In genomic region chr14:79825046-79825521, GRCh38 we compare ENCODE assay signal across 13 cellular contexts.
DNase-seq lines count a peak whose midpoint lies in the region; TF ChIP-seq lines count a peak whose summit lies in the region.
"Had no signal": no experiment of that assay in that cellular context is flagged by ENCODE, and none has a peak within 500 bp of the region (broad histone marks: within the 10 kb centered on the region; RNA-seq: fewer than 3 reads in every experiment).

No MANE protein-coding gene starts in this region.

- peak; percentile 25 for DNase-seq in AG09309 (ENCODE audit: low read depth)
- peak; percentile 56 for DNase-seq in NCI-H1694 (lab: John Stamatoyannopoulos, UW)
- peak; percentile 31 to 64 for DNase-seq in fibroblast of lung (ENCODE audit: low read depth in 2 of 2)
- DNase-seq in mucosa of gallbladder (ENCODE audit: low spot score), result peak; percentile 16
- DNase-seq in brain microvascular endothelial cell, result no peak
- no peak for DNase-seq in iPS-NIHi7 (ENCODE audit: extremely low spot score)
- no peak for DNase-seq in epidermal melanocyte (ENCODE audit: insufficient read length, low spot score)
- no peak for DNase-seq in NCI-H146 treated with DMSO at 0.1 percent for 48 hours (lab: John Stamatoyannopoulos, UW; ENCODE audit: unreplicated experiment)
- DNase-seq: natural killer cell; SHP77 treated with DMSO at 0.1 percent for 48 hours; stimulated activated CD4-positive, alpha-beta T cell treated with anti-CD3 and anti-CD28 coated beads, Interleukin-15, amount 100 ng/mL, for 24 hours had no signal

- H3K27me3 ChIP-seq in fibroblast of lung (ENCODE audit: control insufficient read depth, insufficient read depth, low read length), result no peaks in the 10 kb centered on the region
- no peaks in the 10 kb centered on the region for H3K27me3 ChIP-seq in brain microvascular endothelial cell (replicated peaks)

- no peak overlapping the region for H3K4me3 ChIP-seq in AG09309 (ENCODE audit: control insufficient read depth, low read depth, low read length)
- H3K4me3 ChIP-seq in fibroblast of lung (replicated peaks in 1 of 4; ENCODE audit: control extremely low read depth in 1 of 4, insufficient read depth in 1 of 4, low read depth in 3 of 4, low read length in 4 of 4), result no peak overlapping the region
- H3K4me3 ChIP-seq in brain microvascular endothelial cell (ENCODE audit: low read depth, low read length), result no peak overlapping the region
- H3K4me3 ChIP-seq: coronary artery, K562 had no signal

- no peaks in the 10 kb centered on the region for H3K79me2 ChIP-seq in fibroblast of lung (ENCODE audit: control insufficient read depth, insufficient read depth, low read length)

- H2AFZ ChIP-seq in fibroblast of lung (ENCODE audit: low read length), result no peak overlapping the region

- TF ChIP-seq CTCF in AG09309 (IDR thresholded peaks at IDR 0.05; ENCODE audit: control insufficient read depth, insufficient read depth, low read depth, low read length, missing control alignments) (no peak), fibroblast of lung (conservative IDR thresholded peaks at IDR 0.05 in 1 of 2, IDR thresholded peaks at IDR 0.05 in 1 of 2; ENCODE audit: low read depth in 1 of 2, low read length in 2 of 2) (no peak), brain microvascular endothelial cell (IDR thresholded peaks at IDR 0.05; ENCODE audit: low read depth, low read length, missing control alignments) (no peak)

- no peaks in the 10 kb centered on the region for H3K9me3 ChIP-seq in fibroblast of lung (ENCODE audit: control insufficient read depth, insufficient read depth, low read depth, low read length)

- in situ Hi-C loops in brain microvascular endothelial cell (cut with HindIII; ENCODE audit: low pct_ligation_motif_present, low sequenced_read_pairs), result no loop called here

- no peak overlapping the region for H3K27ac ChIP-seq in fibroblast of lung (ENCODE audit: insufficient read depth, low read length)
- no peak overlapping the region for H3K27ac ChIP-seq in brain microvascular endothelial cell

- no peak overlapping the region for H3K9ac ChIP-seq in fibroblast of lung (ENCODE audit: insufficient read depth, low read length)

- no peaks in the 10 kb centered on the region for H3K36me3 ChIP-seq in fibroblast of lung (ENCODE audit: control insufficient read depth, insufficient read depth, low read length)
- H3K36me3 ChIP-seq in brain microvascular endothelial cell (replicated peaks), result no peaks in the 10 kb centered on the region

- H3K4me1 ChIP-seq in fibroblast of lung (ENCODE audit: control insufficient read depth, extremely low read depth, insufficient read depth, low read length), result no peaks in the 10 kb centered on the region

- no peaks in the 10 kb centered on the region for H4K20me1 ChIP-seq in fibroblast of lung (ENCODE audit: control insufficient read depth, extremely low read depth, insufficient read depth, low read length)

- H3K4me2 ChIP-seq in fibroblast of lung (ENCODE audit: extremely low read depth, insufficient read depth, low read length), result no peak overlapping the region

Comparison
In these comparisons a context has a peak if more than half of its experiments do, and no peak if none do; other contexts are left out.
1. DNase-seq: peak in AG09309 (single experiment), NCI-H1694 (single experiment), fibroblast of lung (2 of 2) and mucosa of gallbladder (single experiment); none in brain microvascular endothelial cell (single experiment), iPS-NIHi7 (single experiment), epidermal melanocyte (single experiment) and NCI-H146 treated with DMSO at 0.1 percent for 48 hours (single experiment).